Comparison of ENCODE assay signal across 8 cellular contexts in genomic region chr6:29749668-29750067, GRCh38. TPM values are rescaled to one million over a fixed set of nuclear protein-coding genes. Genes with fewer than 3 reads are reported as not detected.
DNase-seq lines count a peak whose midpoint lies in the region; ATAC-seq and TF ChIP-seq lines count a peak whose summit lies in the region.

No MANE protein-coding gene starts in this region.

- H3K4me3 ChIP-seq in right atrium auricular region: peak overlapping the region in 1 of 2 donors; percentile 77
- peak overlapping the region in 2 of 3 donors; percentile 70 to 79 for H3K4me3 ChIP-seq in breast epithelium
- H3K4me3 ChIP-seq in naive thymus-derived CD4-positive, alpha-beta T cell (ENCODE audit: low read length): peak overlapping the region; percentile 86
- no peak overlapping the region for H3K4me3 ChIP-seq in SJCRH30

- CTCF ChIA-PET in naive thymus-derived CD4-positive, alpha-beta T cell (lab: Charles Lee): interaction anchor here (1.0 to 7.7 kb wide), 9 partner anchors 12 to 225 kb away, joined by 3 to 107 read pairs (median 4); no protein-coding TSS in a partner anchor

- no peak for TF ChIP-seq CTCF in right atrium auricular region (IDR thresholded peaks at IDR 0.05)
- no peak for TF ChIP-seq CTCF in breast epithelium (IDR thresholded peaks at IDR 0.05)

- TF ChIP-seq POLR2A in breast epithelium (IDR thresholded peaks at IDR 0.05): no peak

- peak overlapping the region; percentile 94 to 100 (median 97) for H3K4me3 Mint-ChIP-seq in naive thymus-derived CD4-positive, alpha-beta T cell

- DNase-seq in right atrium auricular region (ENCODE audit: low spot score): no peak
- no peak for DNase-seq in left cardiac atrium
- no peak for DNase-seq in breast epithelium (ENCODE audit: low spot score in 2 of 2)
- no peak for DNase-seq in naive thymus-derived CD4-positive, alpha-beta T cell
- DNase-seq in NCI-H2171 treated with DMSO at 0.1 percent for 48 hours (lab: John Stamatoyannopoulos, UW): no peak
- DNase-seq in SJCRH30: no peak
- no peak for DNase-seq in stimulated activated CD4-positive, alpha-beta T cell treated with anti-CD3 and anti-CD28 coated beads, Interleukin-2, amount 100 ng/mL, for 24 hours

- peaks cover 0 to 11% (median 0%) of the 10 kb centered on the region in 5 donors for H3K36me3 Mint-ChIP-seq in naive thymus-derived CD4-positive, alpha-beta T cell

- peak overlapping the region; percentile 58 to 95 (median 83) for H3K27ac Mint-ChIP-seq in naive thymus-derived CD4-positive, alpha-beta T cell

- H3K27ac ChIP-seq in right atrium auricular region: peak overlapping the region; percentile 72 to 86
- peak overlapping the region; percentile 74 to 81 for H3K27ac ChIP-seq in breast epithelium
- peak overlapping the region; percentile 71 for H3K27ac ChIP-seq in naive thymus-derived CD4-positive, alpha-beta T cell (ENCODE audit: low read depth, low read length)
- H3K27ac ChIP-seq in SJCRH30: no peak overlapping the region

- no peaks in the 10 kb centered on the region for H3K36me3 ChIP-seq in right atrium auricular region
- no peaks in the 10 kb centered on the region for H3K36me3 ChIP-seq in breast epithelium
- H3K36me3 ChIP-seq in naive thymus-derived CD4-positive, alpha-beta T cell (ENCODE audit: control insufficient read depth in 2 of 3, insufficient read depth in 3 of 3, low read length in 3 of 3): peaks cover 0 to 7% (median 0%) of the 10 kb centered on the region in 3 experiments
- no peaks in the 10 kb centered on the region for H3K36me3 ChIP-seq in SJCRH30

- peaks cover 0 to 2% (median 0%) of the 10 kb centered on the region in 11 donors for H3K9me3 Mint-ChIP-seq in naive thymus-derived CD4-positive, alpha-beta T cell

- H3K4me1 Mint-ChIP-seq in naive thymus-derived CD4-positive, alpha-beta T cell: peaks cover 32 to 77% (median 64%) of the 10 kb centered on the region in 7 donors

- no peaks in the 10 kb centered on the region for H3K27me3 Mint-ChIP-seq in naive thymus-derived CD4-positive, alpha-beta T cell

- ATAC-seq in left cardiac atrium (no peak), GM18498 (IDR thresholded peaks at IDR 0.05; ENCODE audit: unreplicated experiment) (no peak)
- no peak for ATAC-seq in naive thymus-derived CD4-positive, alpha-beta T cell

- H3K27me3 ChIP-seq in right atrium auricular region (no peaks in the 10 kb centered on the region), breast epithelium (no peaks in the 10 kb centered on the region), SJCRH30 (no peaks in the 10 kb centered on the region)
- H3K27me3 ChIP-seq in naive thymus-derived CD4-positive, alpha-beta T cell (ENCODE audit: control insufficient read depth in 2 of 2, insufficient read depth in 2 of 2, low read length in 2 of 2): no peaks in the 10 kb centered on the region

- no peaks in the 10 kb centered on the region for H3K9me3 ChIP-seq in right atrium auricular region
- H3K9me3 ChIP-seq in breast epithelium: no peaks in the 10 kb centered on the region
- H3K9me3 ChIP-seq in naive thymus-derived CD4-positive, alpha-beta T cell (ENCODE audit: control insufficient read depth in 2 of 3, low read length in 3 of 3): no peaks in the 10 kb centered on the region
- H3K9me3 ChIP-seq in SJCRH30 (replicated peaks): no peaks in the 10 kb centered on the region

- H3K4me1 ChIP-seq in right atrium auricular region: peaks cover 0 to 34% of the 10 kb centered on the region in 2 donors
- peaks cover 0 to 15% of the 10 kb centered on the region in 2 donors for H3K4me1 ChIP-seq in breast epithelium
- H3K4me1 ChIP-seq in naive thymus-derived CD4-positive, alpha-beta T cell (ENCODE audit: control insufficient read depth in 2 of 2, insufficient read depth in 2 of 2, low read length in 2 of 2): peaks cover 14 to 20% of the 10 kb centered on the region in 2 donors
- no peaks in the 10 kb centered on the region for H3K4me1 ChIP-seq in SJCRH30

- POLR2A ChIA-PET in naive thymus-derived CD4-positive, alpha-beta T cell (lab: Charles Lee): interaction anchor here (0.8 to 5.5 kb wide), 10 partner anchors 9 to 464 kb away, joined by 3 to 32 read pairs (median 5); partner anchors contain the start of gene TRIM26

- intact Hi-C loops in left cardiac atrium (cut with DNase I): no loop called here
- intact Hi-C loops in breast epithelium (cut with DNase I; ENCODE audit: low total_unique reads): no loop called here
- intact Hi-C loops in naive thymus-derived CD4-positive, alpha-beta T cell (cut with micrococcal nuclease): loop anchor here (5.0 kb wide), 5 partner anchors 83 to 218 kb away; partner anchors contain the start of genes GABBR1 (in 1 of the 2) and HLA-A (in 1 of the 2)

RNA-seq across cellular contexts. Expression of gene HLA-F, which starts 26.4 kb away (rescaled TPM):
- total RNA-seq in right atrium auricular region (10 to 100 TPM; 21.1 to 36.7 TPM), left cardiac atrium (10 to 100 TPM; 41.8 to 51.6 TPM), breast epithelium (10 to 100 TPM; 58.6 to 93.7 (median 64.1) TPM)
- 100 to 1,000 TPM; 502 to 678 (median 522) TPM for total RNA-seq in naive thymus-derived CD4-positive, alpha-beta T cell
- polyA plus RNA-seq in naive thymus-derived CD4-positive, alpha-beta T cell: 100 to 1,000 TPM; 348 to 498 TPM
- total RNA-seq in SJCRH30 (2014; rRNA removed; shearing (Covaris generic)): not detected in 2 replicates

Comparison
In these comparisons a context has a peak if more than half of its experiments do, and no peak if none do; other contexts are left out.
1. RNA of gene HLA-F, which starts 26.4 kb away (total RNA-seq): 502 to 678 TPM in naive thymus-derived CD4-positive, alpha-beta T cell, 58.6 to 93.7 TPM in breast epithelium, 41.8 to 51.6 TPM in left cardiac atrium and 21.1 to 36.7 TPM in right atrium auricular region; not detected in SJCRH30; every median in the first group is over 10 times any median in the second.
2. intact Hi-C loops: an anchor here in naive thymus-derived CD4-positive, alpha-beta T cell (5.0 kb wide); none called in left cardiac atrium and breast epithelium.